In the genomic region with DNA sequence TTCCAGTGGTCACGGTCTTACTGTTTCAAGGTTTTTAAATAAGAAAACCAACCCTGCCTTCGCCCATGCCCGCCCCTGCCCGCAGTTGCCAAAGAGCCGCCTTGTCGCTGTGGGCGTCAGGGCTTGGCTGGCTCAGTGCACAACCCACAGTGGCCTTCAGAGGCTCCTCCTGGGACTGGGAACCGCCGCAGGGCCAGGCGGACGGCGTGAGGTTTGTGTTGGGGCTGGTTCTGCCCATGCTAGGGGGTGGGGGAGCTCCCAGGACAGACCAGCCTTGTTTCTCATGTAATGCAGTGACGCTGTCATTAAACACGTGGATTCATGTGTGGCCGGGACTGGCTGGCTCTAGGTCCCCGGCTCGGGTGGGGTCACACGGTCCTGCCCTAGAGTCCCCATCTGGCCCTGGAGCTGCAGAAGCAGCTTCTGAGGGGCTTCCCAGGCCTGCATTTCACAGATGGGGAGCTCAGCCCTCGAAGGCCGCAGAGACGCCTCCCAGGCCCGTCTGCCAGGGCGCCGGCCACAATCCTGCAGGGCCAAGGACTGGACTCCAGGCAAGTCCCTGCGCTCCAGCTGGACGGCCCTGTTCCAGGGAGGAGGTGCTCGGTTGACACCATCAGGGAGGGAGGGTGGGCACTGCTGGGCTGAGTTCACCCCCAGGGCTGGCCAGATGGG, we compare ENCODE assay signal across 1 cellular context.
TF ChIP-seq lines count a peak whose summit lies in the region.

No MANE protein-coding gene starts in this region.

TF ChIP-seq in HepG2, 621 proteins besides CTCF, POLR2A, EP300 and RAD21:
- TF ChIP-seq ZNF234 (CRISPR knock-in tag; conservative IDR thresholded peaks at IDR 0.05) = no peak
- TF ChIP-seq ARNT (IDR thresholded peaks at IDR 0.05) = no peak
- TF ChIP-seq AGO1 (IDR thresholded peaks at IDR 0.05; ENCODE audit: low read depth, low read length, poor library complexity, severe bottlenecking) = peak; percentile 28
- TF ChIP-seq FOXA3 (CRISPR knock-in tag; IDR thresholded peaks at IDR 0.05) = no peak
- TF ChIP-seq RFX5 (IDR thresholded peaks at IDR 0.05; ENCODE audit: low read depth, low read length) = no peak
- no peak for TF ChIP-seq FOXK2 (IDR thresholded peaks at IDR 0.05)
- peak; percentile 88 for TF ChIP-seq AGO2 (optimal IDR thresholded peaks at IDR 0.05; ENCODE audit: low read depth, low read length)
- TF ChIP-seq ZSCAN31 (CRISPR knock-in tag; IDR thresholded peaks at IDR 0.05; ENCODE audit: low read depth) = no peak
- no peak for TF ChIP-seq JARID2 (CRISPR knock-in tag; IDR thresholded peaks at IDR 0.05; ENCODE audit: insufficient replicate concordance)
TF ChIP-seq in HepG2: peak in this region for 2.
